ENCODE assay signal across 28 cellular contexts in genomic region chr5:2549902-2550301, GRCh38.
DNase-seq lines count a peak whose midpoint lies in the region; ATAC-seq and TF ChIP-seq lines count a peak whose summit lies in the region.
"Had no signal": no experiment of that assay in that cellular context is flagged by ENCODE, and none has a peak within 500 bp of the region (broad histone marks: within the 10 kb centered on the region; RNA-seq: fewer than 3 reads in every experiment).

No MANE protein-coding gene starts in this region.

- TF ChIP-seq CTCF in C4-2B (conservative IDR thresholded peaks at IDR 0.05) = no peak
- TF ChIP-seq CTCF in VCaP (conservative IDR thresholded peaks at IDR 0.05) = no peak

- ATAC-seq in GM18909 (IDR thresholded peaks at IDR 0.05; ENCODE audit: poor library complexity, unreplicated experiment) = no peak
- ATAC-seq: A549; CD8-positive, alpha-beta T cell had no signal

- DNase-seq in NCI-H1092 treated with DMSO at 0.1 percent for 48 hours (lab: John Stamatoyannopoulos, UW) (peak; percentile 36), NCI-H1092 (lab: John Stamatoyannopoulos, UW) (no peak), posterior vena cava (ENCODE audit: low spot score) (peak; percentile 72), SKM-1 (lab: John Stamatoyannopoulos, UW; ENCODE audit: unreplicated experiment) (no peak), COR-L47 (lab: John Stamatoyannopoulos, UW) (no peak)
- DNase-seq: 8988T; ACHN; AML-193; BE2C; C1 segment of cervical spinal cord; Caco-2; Calu3; CD4-positive, alpha-beta memory T cell; CD4-positive, alpha-beta T cell; CD4-positive, CD25-positive, alpha-beta regulatory T cell; CD8-positive, alpha-beta memory T cell; DMS 273 treated with DMSO at 0.1 percent for 48 hours; DMS53; DND-41; EL had no signal

- H3K27ac ChIP-seq in C4-2B (peak overlapping the region; percentile 51), VCaP (peak overlapping the region; percentile 36)
- H3K27ac ChIP-seq: 22Rv1; A549; BLaER1; BLaER1 treated with 17β-estradiol and CSF1 and Interleukin-3, amounts not matched to agents 10 nM and 100 nM had no signal

- intact Hi-C loops in posterior vena cava (cut with DNase I) = no loop called here

Comparison
In these comparisons a context has a peak if more than half of its experiments do, and no peak if none do; other contexts are left out.
1. DNase-seq: peak in NCI-H1092 treated with DMSO at 0.1 percent for 48 hours (single experiment) and posterior vena cava (single experiment); none in NCI-H1092 (single experiment), SKM-1 (single experiment) and COR-L47 (single experiment).